8 cellular contexts compared by ENCODE assay signal in the genomic region with DNA sequence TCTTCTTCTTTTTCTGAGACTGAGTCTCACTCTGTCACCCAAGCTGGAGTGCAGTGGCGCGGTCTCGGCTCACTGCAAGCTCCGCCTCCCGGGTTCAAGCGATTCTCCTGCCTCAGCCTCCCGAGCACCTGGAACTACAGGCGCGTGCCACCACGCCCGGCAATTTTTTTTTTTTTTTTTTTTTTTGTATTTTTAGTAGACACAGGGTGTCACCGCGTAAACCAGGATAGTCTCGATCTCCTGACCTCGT. TPM values are rescaled to one million over a fixed set of nuclear protein-coding genes. Genes with fewer than 3 reads are reported as not detected.
DNase-seq lines count a peak whose midpoint lies in the region; ATAC-seq and TF ChIP-seq lines count a peak whose summit lies in the region.
"Not testable (repeated sequence)": the region's sequence is repeated elsewhere in the genome, so short reads cannot be mapped to it uniquely, and the experiment has no call there.

A gene (plus strand): TSS at position 188 of the 250 bp plus-strand sequence. CDS start 4,913 bp downstream, outside the sequence.

- not testable (repeated sequence) for H3K36me3 ChIP-seq in muscle layer of colon (ENCODE audit: insufficient read depth, low read length)

- not testable (repeated sequence) for DNase-seq in CD4-positive, alpha-beta T cell; HL-60 (ENCODE audit: low read depth in 1 of 2, low spot score in 1 of 2); MCF 10A (ENCODE audit: unreplicated experiment); Right ventricle myocardium superior; stimulated activated naive CD8-positive, alpha-beta T cell treated with anti-CD3 and anti-CD28 coated beads, Interleukin-15, Interleukin-2, amounts not matched to agents 100 U/mL and 50 U/mL, for 24 hours

- peaks cover 16% of the 10 kb centered on the region for H3K36me3 Mint-ChIP-seq in CD4-positive, alpha-beta T cell (ENCODE audit: low read depth)
- H3K36me3 Mint-ChIP-seq in MCF 10A (ENCODE audit: insufficient read depth, unreplicated experiment): not testable (repeated sequence)

- not testable (repeated sequence) for H3K4me1 ChIP-seq in muscle layer of colon (ENCODE audit: insufficient read depth, low read length)

- not testable (repeated sequence) for H3K27me3 Mint-ChIP-seq in CD4-positive, alpha-beta T cell; MCF 10A (ENCODE audit: insufficient read depth, unreplicated experiment)

- peak within 1 kb of the TSS; percentile 94 for H3K9ac ChIP-seq in muscle layer of colon (ENCODE audit: low read length)

- POLR2A ChIA-PET in CD4-positive, alpha-beta T cell (lab: Charles Lee): interaction anchor here (0.6 to 1.5 kb wide), 8 partner anchors 9 to 1959 kb away, joined by 3 to 5 read pairs (median 4); a partner anchor contains a TSS
- POLR2A ChIA-PET in MCF 10A (lab: Yijun Ruan, JAX): interaction anchor here (0.6 to 2.8 kb wide), 8 partner anchors 25 to 902 kb away, joined by 3 to 18 read pairs (median 4); a partner anchor contains a TSS

- peak within 1 kb of the TSS; percentile 88 for H3K27ac Mint-ChIP-seq in CD4-positive, alpha-beta T cell
- peak within 1 kb of the TSS; percentile 99 for H3K27ac Mint-ChIP-seq in MCF 10A (ENCODE audit: low read depth, unreplicated experiment)

- TSS peak; percentile 59 for BruUV-seq in MCF 10A (replicated peaks; lab: Mats Ljungman, UMichigan)

- H3K4me3 Mint-ChIP-seq in CD4-positive, alpha-beta T cell: peak within 1 kb of the TSS; percentile 86
- peak within 1 kb of the TSS; percentile 80 for H3K4me3 Mint-ChIP-seq in MCF 10A (ENCODE audit: unreplicated experiment)

- intact Hi-C loops in CD4-positive, alpha-beta T cell (cut with DNase I, micrococcal nuclease): loop anchor here (2.0 to 10.0 kb wide), 7 partner anchors 24 to 272 kb away; a partner anchor contains a TSS
- intact Hi-C loops in MCF 10A (cut with micrococcal nuclease): loop anchor here (1.0 to 10.0 kb wide), 4 partner anchors 24 to 266 kb away; a partner anchor contains a TSS
- intact Hi-C loops in Right ventricle myocardium superior (cut with DNase I): not testable (repeated sequence)

- H3K9me3 Mint-ChIP-seq in CD4-positive, alpha-beta T cell; MCF 10A (ENCODE audit: unreplicated experiment): not testable (repeated sequence)

- H3K27me3 ChIP-seq in CD4-positive, alpha-beta T cell (ENCODE audit: control insufficient read depth, insufficient read depth, low read length); HL-60 (ENCODE audit: insufficient read depth, poor library complexity, severe bottlenecking); muscle layer of colon (ENCODE audit: control insufficient read depth in 1 of 2, insufficient read depth in 2 of 2, low read length in 2 of 2): not testable (repeated sequence)

- peak within 1 kb of the TSS; percentile 82 for H3K27ac ChIP-seq in CD4-positive, alpha-beta T cell (ENCODE audit: low read depth, low read length)
- H3K27ac ChIP-seq in HL-60 (replicated peaks) (peak within 1 kb of the TSS; percentile 98), VCaP (peak within 1 kb of the TSS; percentile 79), muscle layer of colon (ENCODE audit: low read depth, low read length) (peak within 1 kb of the TSS; percentile 93)

- TF ChIP-seq CTCF in CD4-positive, alpha-beta T cell (IDR thresholded peaks at IDR 0.05); HL-60 (IDR thresholded peaks at IDR 0.05; ENCODE audit: insufficient read depth, low read length); VCaP (conservative IDR thresholded peaks at IDR 0.05); MCF 10A (IDR thresholded peaks at IDR 0.05; ENCODE audit: unreplicated experiment): not testable (repeated sequence)

- H3K4me3 ChIP-seq in HL-60 (replicated peaks; ENCODE audit: insufficient read depth, low read length): peak within 1 kb of the TSS; percentile 89
- peak within 1 kb of the TSS; percentile 92 to 95 for H3K4me3 ChIP-seq in muscle layer of colon (ENCODE audit: low read depth in 1 of 2, low read length in 2 of 2)

- not testable (repeated sequence) for H3K9me3 ChIP-seq in CD4-positive, alpha-beta T cell (ENCODE audit: control insufficient read depth, low read length); muscle layer of colon (ENCODE audit: low read length)

- CTCF ChIA-PET in CD4-positive, alpha-beta T cell (lab: Charles Lee): interaction anchor here (0.9 kb wide), 1 partner anchor 25 kb away, joined by 3 read pairs; no protein-coding TSS in a partner anchor
- CTCF ChIA-PET in MCF 10A (lab: Yijun Ruan, JAX): not testable (repeated sequence)

- peak; percentile 24 for ATAC-seq in CD4-positive, alpha-beta T cell (ENCODE audit: poor library complexity)
- ATAC-seq in GM21528 (IDR thresholded peaks at IDR 0.05; ENCODE audit: low FRiP score, unreplicated experiment) (peak; percentile 20), Right ventricle myocardium superior (ENCODE audit: poor library complexity) (peak; percentile 40)
- peak; percentile 13 for ATAC-seq in stimulated activated naive CD8-positive, alpha-beta T cell treated with anti-CD3 and anti-CD28 coated beads, Interleukin-15, Interleukin-2, amounts not matched to agents 100 U/mL and 50 U/mL, for 24 hours

- H3K4me1 Mint-ChIP-seq in CD4-positive, alpha-beta T cell (ENCODE audit: low read depth): peaks cover 22% of the 10 kb centered on the region
- H3K4me1 Mint-ChIP-seq in MCF 10A (ENCODE audit: insufficient read depth, unreplicated experiment): peaks cover 13% of the 10 kb centered on the region

RNA-seq across cellular contexts. Expression of the gene that starts here (rescaled TPM):
- total RNA-seq in CD4-positive, alpha-beta T cell: 1 to 10 TPM; 5.1 to 5.5 TPM
- total RNA-seq in MCF 10A (2022) (7.1 and 10.8 TPM in 2 replicates), Right ventricle myocardium superior (0.56 TPM)

Comparison
In these comparisons a context has a peak if more than half of its experiments do, and no peak if none do; other contexts are left out.
1. Peak in ATAC-seq in Right ventricle myocardium superior; RNA of the gene not detected or under 1 TPM.